ENCODE assay signal across 1 cellular context in the genomic region with DNA sequence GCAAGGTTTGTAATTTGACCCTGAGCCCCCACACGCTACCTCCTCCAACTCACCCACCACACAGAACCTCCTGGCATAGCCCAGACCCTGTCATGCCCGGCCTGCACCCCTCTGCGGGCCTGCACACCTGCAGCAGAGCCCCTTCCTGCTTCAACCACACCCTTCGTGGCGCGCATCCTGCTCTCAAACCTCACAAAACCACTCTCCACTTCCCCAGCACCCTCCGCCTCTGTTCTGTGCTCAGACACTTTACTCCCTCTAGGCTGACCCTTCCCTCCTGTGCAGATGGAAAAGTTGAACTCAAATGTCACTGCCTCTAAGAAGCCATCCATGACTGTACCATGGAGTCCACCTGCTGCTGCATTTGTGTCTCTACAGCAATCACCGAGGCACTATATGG.
TF ChIP-seq lines count a peak whose summit lies in the region.

No MANE protein-coding gene starts in this region.

TF ChIP-seq in HEK293, 187 proteins besides CTCF, POLR2A, EP300 and RAD21 (continued from another document):
- TF ChIP-seq, protein P1, sequence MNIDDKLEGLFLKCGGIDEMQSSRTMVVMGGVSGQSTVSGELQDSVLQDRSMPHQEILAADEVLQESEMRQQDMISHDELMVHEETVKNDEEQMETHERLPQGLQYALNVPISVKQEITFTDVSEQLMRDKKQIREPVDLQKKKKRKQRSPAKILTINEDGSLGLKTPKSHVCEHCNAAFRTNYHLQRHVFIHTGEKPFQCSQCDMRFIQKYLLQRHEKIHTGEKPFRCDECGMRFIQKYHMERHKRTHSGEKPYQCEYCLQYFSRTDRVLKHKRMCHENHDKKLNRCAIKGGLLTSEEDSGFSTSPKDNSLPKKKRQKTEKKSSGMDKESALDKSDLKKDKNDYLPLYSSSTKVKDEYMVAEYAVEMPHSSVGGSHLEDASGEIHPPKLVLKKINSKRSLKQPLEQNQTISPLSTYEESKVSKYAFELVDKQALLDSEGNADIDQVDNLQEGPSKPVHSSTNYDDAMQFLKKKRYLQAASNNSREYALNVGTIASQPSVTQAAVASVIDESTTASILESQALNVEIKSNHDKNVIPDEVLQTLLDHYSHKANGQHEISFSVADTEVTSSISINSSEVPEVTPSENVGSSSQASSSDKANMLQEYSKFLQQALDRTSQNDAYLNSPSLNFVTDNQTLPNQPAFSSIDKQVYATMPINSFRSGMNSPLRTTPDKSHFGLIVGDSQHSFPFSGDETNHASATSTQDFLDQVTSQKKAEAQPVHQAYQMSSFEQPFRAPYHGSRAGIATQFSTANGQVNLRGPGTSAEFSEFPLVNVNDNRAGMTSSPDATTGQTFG (tag by site-specific recombination; IDR thresholded peaks at IDR 0.05; ENCODE audit: borderline replicate concordance): no peak
- TF ChIP-seq, protein P2, sequence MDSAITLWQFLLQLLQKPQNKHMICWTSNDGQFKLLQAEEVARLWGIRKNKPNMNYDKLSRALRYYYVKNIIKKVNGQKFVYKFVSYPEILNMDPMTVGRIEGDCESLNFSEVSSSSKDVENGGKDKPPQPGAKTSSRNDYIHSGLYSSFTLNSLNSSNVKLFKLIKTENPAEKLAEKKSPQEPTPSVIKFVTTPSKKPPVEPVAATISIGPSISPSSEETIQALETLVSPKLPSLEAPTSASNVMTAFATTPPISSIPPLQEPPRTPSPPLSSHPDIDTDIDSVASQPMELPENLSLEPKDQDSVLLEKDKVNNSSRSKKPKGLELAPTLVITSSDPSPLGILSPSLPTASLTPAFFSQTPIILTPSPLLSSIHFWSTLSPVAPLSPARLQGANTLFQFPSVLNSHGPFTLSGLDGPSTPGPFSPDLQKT (IDR thresholded peaks at IDR 0.05; ENCODE audit: borderline replicate concordance, low read depth, low read length): no peak
- TF ChIP-seq RBAK (tag by site-specific recombination; IDR thresholded peaks at IDR 0.05): no peak
- no peak for TF ChIP-seq ZNF701 (tag by site-specific recombination; IDR thresholded peaks at IDR 0.05)
